In genomic region chr2:126754240-126755004, GRCh38 we compare ENCODE assay signal across 15 cellular contexts.
DNase-seq lines count a peak whose midpoint lies in the region; ATAC-seq, FAIRE-seq and TF ChIP-seq lines count a peak whose summit lies in the region.
"Had no signal": no experiment of that assay in that cellular context is flagged by ENCODE, and none has a peak within 500 bp of the region (broad histone marks: within the 10 kb centered on the region; RNA-seq: fewer than 3 reads in every experiment).

No MANE protein-coding gene starts in this region.

- ATAC-seq in effector memory CD8-positive, alpha-beta T cell (replicated peaks): peak; percentile 87
- no peak for ATAC-seq in GM21367 (IDR thresholded peaks at IDR 0.05; ENCODE audit: unreplicated experiment)

- no peak for DNase-seq in activated CD4-positive, alpha-beta T cell treated with anti-CD3 and anti-CD28 coated beads, Interleukin-2, amount 10 ng/mL, durations not matched to agents 7 days and 5 days
- DNase-seq in activated CD4-positive, alpha-beta T cell treated with anti-CD3 and anti-CD28 coated beads, Interleukin-2, amount 50 U/mL, for 4 hours: no peak
- DNase-seq in GM12892 (ENCODE audit: insufficient read length) (no peak), osteocyte (ENCODE audit: extremely low spot score, unreplicated experiment) (peak; percentile 79), Caco-2 (no peak), SKM-1 (lab: John Stamatoyannopoulos, UW; ENCODE audit: unreplicated experiment) (no peak)
- DNase-seq in effector memory CD8-positive, alpha-beta T cell: no peak
- DNase-seq: 8988T, BE2C, DMS 273 treated with DMSO at 0.1 percent for 48 hours, HFFc6, KG1, NCI-H1436, NCI-H2029 treated with DMSO at 0.1 percent for 48 hours had no signal

- intact Hi-C loops in Caco-2 (cut with micrococcal nuclease; ENCODE audit: unreplicated experiment): no loop called here

- H3K27ac Mint-ChIP-seq in activated CD4-positive, alpha-beta T cell treated with anti-CD3 and anti-CD28 coated beads, Interleukin-2, amount 10 ng/mL, durations not matched to agents 7 days and 5 days: peak overlapping the region; percentile 20
- H3K27ac Mint-ChIP-seq in effector memory CD8-positive, alpha-beta T cell: peak overlapping the region; percentile 70 to 79
- H3K27ac Mint-ChIP-seq in osteocyte (ENCODE audit: unreplicated experiment) (no peak overlapping the region), Caco-2 (ENCODE audit: unreplicated experiment) (no peak overlapping the region)
- H3K27ac Mint-ChIP-seq: HFFc6 had no signal

- no peaks in the 10 kb centered on the region for H3K36me3 ChIP-seq in Caco-2 (ENCODE audit: control insufficient read depth, insufficient read depth, low read length)
- H3K36me3 ChIP-seq: BE2C had no signal

- no peaks in the 10 kb centered on the region for H3K4me1 ChIP-seq in Caco-2
- H3K4me1 ChIP-seq: BE2C had no signal

- POLR2A ChIA-PET in activated CD4-positive, alpha-beta T cell treated with anti-CD3 and anti-CD28 coated beads, Interleukin-2, amount 10 ng/mL, durations not matched to agents 7 days and 5 days (lab: Charles Lee): no interaction called here
- POLR2A ChIA-PET in Caco-2 (lab: Charles Lee): no interaction called here

- no peak overlapping the region for H3K4me3 ChIP-seq in Caco-2 (ENCODE audit: low read depth, low read length)

- TF ChIP-seq CTCF in osteocyte (IDR thresholded peaks at IDR 0.05) (no peak), Caco-2 (IDR thresholded peaks at IDR 0.05; ENCODE audit: insufficient read depth in 1 of 2, low read depth in 1 of 2, low read length in 1 of 2, severe bottlenecking in 1 of 2, unreplicated experiment in 1 of 2) (no peak)

- peak; percentile 14 for FAIRE-seq in GM12892 (lab: Jason Lieb, UNC)

- BruUV-seq in Caco-2 (replicated peaks; lab: Mats Ljungman, UMichigan): no TSS peak

- no peak for TF ChIP-seq POLR2A in GM12892 (IDR thresholded peaks at IDR 0.05; ENCODE audit: low read depth, low read length)

- H3K4me1 Mint-ChIP-seq in activated CD4-positive, alpha-beta T cell treated with anti-CD3 and anti-CD28 coated beads, Interleukin-2, amount 10 ng/mL, durations not matched to agents 7 days and 5 days: peaks cover 15% of the 10 kb centered on the region
- peaks cover 12 to 20% of the 10 kb centered on the region in 2 donors for H3K4me1 Mint-ChIP-seq in effector memory CD8-positive, alpha-beta T cell (ENCODE audit: low read depth in 2 of 2)
- H3K4me1 Mint-ChIP-seq in osteocyte (ENCODE audit: unreplicated experiment): no peaks in the 10 kb centered on the region
- no peaks in the 10 kb centered on the region for H3K4me1 Mint-ChIP-seq in Caco-2 (ENCODE audit: low read depth, unreplicated experiment)

- CTCF ChIA-PET in activated CD4-positive, alpha-beta T cell treated with anti-CD3 and anti-CD28 coated beads, Interleukin-2, amount 10 ng/mL, durations not matched to agents 7 days and 5 days (lab: Charles Lee): no interaction called here
- CTCF ChIA-PET in Caco-2 (lab: Charles Lee): no interaction called here

- peaks cover 7% of the 10 kb centered on the region; the same call in 1 of the 2 replicates for H3K9me3 ChIP-seq in Caco-2
- H3K9me3 ChIP-seq: BE2C had no signal

- peaks cover 9% of the 10 kb centered on the region for H3K9me3 Mint-ChIP-seq in activated CD4-positive, alpha-beta T cell treated with anti-CD3 and anti-CD28 coated beads, Interleukin-2, amount 10 ng/mL, durations not matched to agents 7 days and 5 days
- H3K9me3 Mint-ChIP-seq in effector memory CD8-positive, alpha-beta T cell: peaks cover 0 to 2% of the 10 kb centered on the region in 2 donors
- H3K9me3 Mint-ChIP-seq in osteocyte (ENCODE audit: unreplicated experiment) (no peaks in the 10 kb centered on the region), Caco-2 (ENCODE audit: unreplicated experiment) (no peaks in the 10 kb centered on the region)
- H3K9me3 Mint-ChIP-seq: HFFc6 had no signal

- H3K4me3 Mint-ChIP-seq in activated CD4-positive, alpha-beta T cell treated with anti-CD3 and anti-CD28 coated beads, Interleukin-2, amount 10 ng/mL, durations not matched to agents 7 days and 5 days: no peak overlapping the region
- no peak overlapping the region for H3K4me3 Mint-ChIP-seq in effector memory CD8-positive, alpha-beta T cell
- H3K4me3 Mint-ChIP-seq in osteocyte (ENCODE audit: unreplicated experiment) (no peak overlapping the region), Caco-2 (ENCODE audit: unreplicated experiment) (no peak overlapping the region)
- H3K4me3 Mint-ChIP-seq: HFFc6 had no signal

- peaks cover 6% of the 10 kb centered on the region for H3K27me3 Mint-ChIP-seq in activated CD4-positive, alpha-beta T cell treated with anti-CD3 and anti-CD28 coated beads, Interleukin-2, amount 10 ng/mL, durations not matched to agents 7 days and 5 days
- H3K27me3 Mint-ChIP-seq in effector memory CD8-positive, alpha-beta T cell: no peaks in the 10 kb centered on the region
- H3K27me3 Mint-ChIP-seq in osteocyte (ENCODE audit: unreplicated experiment): peaks cover 18% of the 10 kb centered on the region
- peaks cover 15% of the 10 kb centered on the region for H3K27me3 Mint-ChIP-seq in Caco-2 (ENCODE audit: insufficient read depth, unreplicated experiment)

- H3K36me3 Mint-ChIP-seq in activated CD4-positive, alpha-beta T cell treated with anti-CD3 and anti-CD28 coated beads, Interleukin-2, amount 10 ng/mL, durations not matched to agents 7 days and 5 days (ENCODE audit: low read depth): peaks cover 9% of the 10 kb centered on the region
- H3K36me3 Mint-ChIP-seq in effector memory CD8-positive, alpha-beta T cell (ENCODE audit: insufficient read depth): no peaks in the 10 kb centered on the region
- H3K36me3 Mint-ChIP-seq in osteocyte (ENCODE audit: unreplicated experiment) (no peaks in the 10 kb centered on the region), Caco-2 (ENCODE audit: insufficient read depth, unreplicated experiment) (no peaks in the 10 kb centered on the region)

- no peaks in the 10 kb centered on the region for H3K27me3 ChIP-seq in Caco-2 (replicated peaks; ENCODE audit: control insufficient read depth, insufficient read depth, low read length)
- H3K27me3 ChIP-seq: BE2C had no signal

Comparison
In these comparisons a context has a peak if more than half of its experiments do, and no peak if none do; other contexts are left out.
1. H3K27ac Mint-ChIP-seq: peak in activated CD4-positive, alpha-beta T cell treated with anti-CD3 and anti-CD28 coated beads, Interleukin-2, amount 10 ng/mL, durations not matched to agents 7 days and 5 days (single experiment) and effector memory CD8-positive, alpha-beta T cell (2 of 2); none in osteocyte (single experiment) and Caco-2 (single experiment).